ENCODE assay signal across 12 cellular contexts in the genomic region with DNA sequence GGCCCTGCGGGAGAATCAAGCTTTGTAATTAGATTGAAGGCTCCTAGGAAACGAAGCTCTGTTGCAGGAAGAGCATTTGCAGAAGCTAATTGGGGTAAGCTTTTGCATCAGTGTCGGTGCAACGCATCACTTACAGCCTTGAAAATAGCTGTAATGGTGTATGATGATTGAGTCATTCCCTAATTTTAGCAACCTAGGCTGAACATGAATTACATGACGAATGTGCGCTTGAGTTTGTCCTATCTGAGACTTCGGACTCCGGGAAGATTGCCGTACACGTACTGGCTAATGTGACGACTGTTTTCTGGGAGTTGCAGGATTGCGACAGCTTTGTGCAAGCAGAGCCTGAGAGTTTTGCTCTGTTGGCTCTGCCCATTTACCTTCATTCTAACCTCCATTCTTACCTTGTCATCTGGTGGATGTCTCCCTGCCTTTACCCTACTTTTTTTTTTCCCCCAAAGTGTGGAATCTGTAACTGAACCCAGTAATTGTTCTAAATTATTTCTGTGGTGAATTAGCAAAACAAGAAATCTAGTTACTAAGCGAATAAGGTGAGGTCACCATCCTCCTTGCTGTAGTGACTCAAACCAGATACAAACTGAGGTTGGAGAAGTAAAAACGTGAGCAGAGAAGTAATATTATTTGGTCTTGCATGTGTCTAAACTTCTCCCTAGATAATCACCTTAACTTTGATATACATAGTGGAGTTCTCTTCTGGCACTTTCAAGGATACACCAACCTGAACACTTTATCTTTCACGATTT.
A peak's percentile ranks its signal among the peaks of the same experiment; 100 is the strongest.
DNase-seq lines count a peak whose midpoint lies in the region; ATAC-seq, FAIRE-seq and TF ChIP-seq lines count a peak whose summit lies in the region.
"Had no signal": no experiment of that assay in that cellular context is flagged by ENCODE, and none has a peak within 500 bp of the region (broad histone marks: within the 10 kb centered on the region; RNA-seq: fewer than 3 reads in every experiment).

No MANE protein-coding gene starts in this region.

- peaks cover 8% of the 10 kb centered on the region for H3K4me1 ChIP-seq in fibroblast of lung (ENCODE audit: control insufficient read depth, extremely low read depth, insufficient read depth, low read length)
- peaks cover 35% of the 10 kb centered on the region for H3K4me1 ChIP-seq in osteoblast (ENCODE audit: insufficient read depth, low read length)
- H3K4me1 ChIP-seq: upper lobe of left lung had no signal

- no peak overlapping the region for H3K4me3 ChIP-seq in fibroblast of lung (replicated peaks in 1 of 4; ENCODE audit: control extremely low read depth in 1 of 4, insufficient read depth in 1 of 4, low read depth in 3 of 4, low read length in 4 of 4)
- H3K4me3 ChIP-seq in osteoblast (ENCODE audit: insufficient read depth, low read length) = no peak overlapping the region
- H3K4me3 ChIP-seq: upper lobe of left lung had no signal

- H3K4me1 Mint-ChIP-seq in activated naive CD4-positive, alpha-beta T cell treated with anti-CD3 and anti-CD28 coated beads for 36 hours (ENCODE audit: low read depth) = no peaks in the 10 kb centered on the region
- H3K4me1 Mint-ChIP-seq: activated naive CD8-positive, alpha-beta T cell treated with anti-CD3 and anti-CD28 coated beads, Interleukin-2, amount 10 ng/mL, durations not matched to agents 7 days and 5 days had no signal

- no peaks in the 10 kb centered on the region for H3K36me3 Mint-ChIP-seq in activated naive CD4-positive, alpha-beta T cell treated with anti-CD3 and anti-CD28 coated beads for 36 hours (ENCODE audit: low read depth)
- H3K36me3 Mint-ChIP-seq: activated naive CD8-positive, alpha-beta T cell treated with anti-CD3 and anti-CD28 coated beads, Interleukin-2, amount 10 ng/mL, durations not matched to agents 7 days and 5 days had no signal

- H3K9ac ChIP-seq in fibroblast of lung (ENCODE audit: insufficient read depth, low read length) = no peak overlapping the region

- no peaks in the 10 kb centered on the region for H4K20me1 ChIP-seq in fibroblast of lung (ENCODE audit: control insufficient read depth, extremely low read depth, insufficient read depth, low read length)
- H4K20me1 ChIP-seq in osteoblast (ENCODE audit: insufficient read depth, low read length) = no peaks in the 10 kb centered on the region

- peak overlapping the region; percentile 80 for H3K27ac ChIP-seq in fibroblast of lung (ENCODE audit: insufficient read depth, low read length)
- H3K27ac ChIP-seq in osteoblast (ENCODE audit: low read depth, low read length) = peak overlapping the region; percentile 95
- H3K27ac ChIP-seq: upper lobe of left lung had no signal

- H3K27me3 Mint-ChIP-seq in activated naive CD4-positive, alpha-beta T cell treated with anti-CD3 and anti-CD28 coated beads for 36 hours (ENCODE audit: low read depth) = peaks cover 11% of the 10 kb centered on the region
- H3K27me3 Mint-ChIP-seq: activated naive CD8-positive, alpha-beta T cell treated with anti-CD3 and anti-CD28 coated beads, Interleukin-2, amount 10 ng/mL, durations not matched to agents 7 days and 5 days had no signal

- no peaks in the 10 kb centered on the region for H3K9me3 ChIP-seq in fibroblast of lung (ENCODE audit: control insufficient read depth, insufficient read depth, low read depth, low read length)
- H3K9me3 ChIP-seq in osteoblast (ENCODE audit: low read depth, low read length) = no peaks in the 10 kb centered on the region
- H3K9me3 ChIP-seq: upper lobe of left lung had no signal

- no peaks in the 10 kb centered on the region for H3K79me2 ChIP-seq in fibroblast of lung (ENCODE audit: control insufficient read depth, insufficient read depth, low read length)
- no peaks in the 10 kb centered on the region for H3K79me2 ChIP-seq in osteoblast (ENCODE audit: insufficient read depth, low read length)

- ATAC-seq in HG02981 (IDR thresholded peaks at IDR 0.05; ENCODE audit: unreplicated experiment) = no peak
- ATAC-seq in GM21381 (IDR thresholded peaks at IDR 0.05; ENCODE audit: unreplicated experiment) = no peak

- H3K4me2 ChIP-seq in fibroblast of lung (ENCODE audit: extremely low read depth, insufficient read depth, low read length) = no peak overlapping the region
- H3K4me2 ChIP-seq in osteoblast (ENCODE audit: insufficient read depth, low read length) = no peak overlapping the region

- H3K27me3 ChIP-seq in fibroblast of lung (ENCODE audit: control insufficient read depth, insufficient read depth, low read length) = no peaks in the 10 kb centered on the region
- H3K27me3 ChIP-seq in osteoblast (ENCODE audit: insufficient read depth, low read length) = no peaks in the 10 kb centered on the region
- H3K27me3 ChIP-seq: upper lobe of left lung had no signal

- H2AFZ ChIP-seq in fibroblast of lung (ENCODE audit: low read length) (no peak overlapping the region), osteoblast (ENCODE audit: low read length) (no peak overlapping the region)

- H3K9me3 Mint-ChIP-seq in activated naive CD4-positive, alpha-beta T cell treated with anti-CD3 and anti-CD28 coated beads for 36 hours = peaks cover 2% of the 10 kb centered on the region
- H3K9me3 Mint-ChIP-seq: activated naive CD8-positive, alpha-beta T cell treated with anti-CD3 and anti-CD28 coated beads, Interleukin-2, amount 10 ng/mL, durations not matched to agents 7 days and 5 days had no signal

- FAIRE-seq in G401.6 (lab: Jason Lieb, UNC) (peak; percentile 100), RCC 7860 (lab: Jason Lieb, UNC) (no peak)

- no peak overlapping the region for H3K4me3 Mint-ChIP-seq in activated naive CD4-positive, alpha-beta T cell treated with anti-CD3 and anti-CD28 coated beads for 36 hours
- H3K4me3 Mint-ChIP-seq: activated naive CD8-positive, alpha-beta T cell treated with anti-CD3 and anti-CD28 coated beads, Interleukin-2, amount 10 ng/mL, durations not matched to agents 7 days and 5 days had no signal

- intact Hi-C loops in activated naive CD4-positive, alpha-beta T cell treated with anti-CD3 and anti-CD28 coated beads for 36 hours (cut with micrococcal nuclease) = no loop called here

- TF ChIP-seq CTCF in fibroblast of lung (conservative IDR thresholded peaks at IDR 0.05 in 1 of 2, IDR thresholded peaks at IDR 0.05 in 1 of 2; ENCODE audit: low read depth in 1 of 2, low read length in 2 of 2) (no peak), osteoblast (IDR thresholded peaks at IDR 0.05; ENCODE audit: extremely low read depth, low read depth, low read length) (no peak)

- H3K36me3 ChIP-seq in fibroblast of lung (ENCODE audit: control insufficient read depth, insufficient read depth, low read length) = no peaks in the 10 kb centered on the region
- no peaks in the 10 kb centered on the region for H3K36me3 ChIP-seq in osteoblast (ENCODE audit: insufficient read depth, low read length)
- H3K36me3 ChIP-seq: upper lobe of left lung had no signal

- no peak overlapping the region for H3K27ac Mint-ChIP-seq in activated naive CD4-positive, alpha-beta T cell treated with anti-CD3 and anti-CD28 coated beads for 36 hours
- H3K27ac Mint-ChIP-seq: activated naive CD8-positive, alpha-beta T cell treated with anti-CD3 and anti-CD28 coated beads, Interleukin-2, amount 10 ng/mL, durations not matched to agents 7 days and 5 days had no signal

- DNase-seq in RCC 7860 (ENCODE audit: low spot score) = peak; percentile 60
- DNase-seq in fibroblast of lung (ENCODE audit: low read depth in 2 of 2) = peak; percentile 38 to 84
- DNase-seq in osteoblast (ENCODE audit: insufficient read length, low spot score, missing footprints) = no peak
- DNase-seq in GF-D8 (lab: John Stamatoyannopoulos, UW) = no peak
- DNase-seq in activated naive CD4-positive, alpha-beta T cell treated with anti-CD3 and anti-CD28 coated beads for 36 hours = no peak
- DNase-seq: activated CD4-positive, alpha-beta T cell treated with anti-CD3 and anti-CD28 coated beads for 1 hour; activated naive CD8-positive, alpha-beta T cell treated with anti-CD3 and anti-CD28 coated beads, Interleukin-2, amount 10 ng/mL, durations not matched to agents 7 days and 5 days; stimulated activated CD4-positive, alpha-beta T cell treated with anti-CD3 and anti-CD28 coated beads, Interleukin-4, amount 100 ng/mL, for 1 hour; upper lobe of left lung had no signal

- CTCF ChIA-PET in activated naive CD4-positive, alpha-beta T cell treated with anti-CD3 and anti-CD28 coated beads for 36 hours (lab: Charles Lee) = no interaction called here

Comparison
In these comparisons a context has a peak if more than half of its experiments do, and no peak if none do; other contexts are left out.
1. DNase-seq: peak in RCC 7860 (single experiment) and fibroblast of lung (2 of 2); none in osteoblast (single experiment), GF-D8 (single experiment) and activated naive CD4-positive, alpha-beta T cell treated with anti-CD3 and anti-CD28 coated beads for 36 hours (single experiment).